In the genomic region with DNA sequence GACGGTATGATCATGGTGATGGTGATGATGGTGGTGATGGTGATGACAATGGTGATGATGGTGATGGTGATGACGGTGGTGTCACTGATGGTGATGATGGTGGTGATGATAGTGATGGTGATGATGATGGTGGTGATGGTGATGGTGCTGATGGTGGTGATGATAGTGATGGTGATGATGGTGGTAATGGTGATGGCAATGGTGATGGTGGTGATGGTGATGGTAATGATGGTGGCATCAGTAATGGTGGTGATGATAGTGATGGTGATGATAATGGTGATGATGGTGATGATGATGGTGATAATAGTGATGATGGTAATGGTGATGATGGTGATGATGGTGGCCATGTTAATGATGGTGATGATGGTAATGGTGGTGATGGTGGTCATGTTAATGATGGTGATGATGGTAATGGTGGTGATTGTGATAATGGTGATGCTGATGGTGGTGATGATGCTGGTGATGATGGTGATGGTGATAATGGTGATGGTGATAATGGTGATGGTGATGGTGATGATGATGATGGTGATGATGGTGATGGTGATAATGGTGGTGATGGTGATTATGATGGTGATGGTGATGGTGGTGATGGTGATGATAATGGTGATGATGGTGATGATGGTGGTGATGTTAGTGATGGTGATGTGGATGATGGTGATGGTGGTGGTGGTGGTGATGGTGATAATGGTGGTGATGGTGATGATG, we compare ENCODE assay signal across 23 cellular contexts.
"Had no signal": no experiment of that assay in that cellular context is flagged by ENCODE, and none has a peak within 500 bp of the region (broad histone marks: within the 10 kb centered on the region; RNA-seq: fewer than 3 reads in every experiment).

No MANE protein-coding gene starts in this region.

- H3K79me2 ChIP-seq: hepatocyte, parathyroid adenoma had no signal

- H3K9ac ChIP-seq: parathyroid adenoma had no signal

- FAIRE-seq: kidney had no signal

- H3K27me3 ChIP-seq: colonic mucosa, esophagus muscularis mucosa, gastroesophageal sphincter, heart left ventricle, hepatocyte, spleen, suprapubic skin had no signal

- DNase-seq: colonic mucosa; effector CD8-positive, alpha-beta T cell; endodermal cell; foreskin keratinocyte; heart left ventricle; kidney; natural killer cell; psoas muscle; right cardiac atrium; spleen; stimulated activated CD4-positive, alpha-beta T cell treated with anti-CD3 and anti-CD28 coated beads, Interleukin-15, amount 100 ng/mL, for 24 hours; stimulated activated CD4-positive, alpha-beta T cell treated with anti-CD3 and anti-CD28 coated beads, Interleukin-2, amount 100 ng/mL, for 48 hours; stimulated activated naive B cell treated with anti-CD40 and anti-IgM and Interleukin-4, amounts not matched to agents 10 μg/mL and 1 μg/mL and 100 μg/mL, for 72 hours; transverse colon had no signal

- H2AFZ ChIP-seq: hepatocyte, parathyroid adenoma had no signal

- ATAC-seq: foreskin keratinocyte; gastroesophageal sphincter; heart left ventricle; left lobe of liver; natural killer cell; psoas muscle; right cardiac atrium; stimulated activated naive B cell treated with anti-CD40 and anti-IgM and Interleukin-4, amounts not matched to agents 10 μg/mL and 1 μg/mL and 100 μg/mL, for 72 hours had no signal

- H3K9me3 ChIP-seq: colonic mucosa, esophagus muscularis mucosa, gastroesophageal sphincter, heart left ventricle, neutrophil, psoas muscle, suprapubic skin, transverse colon had no signal

- H3K36me3 ChIP-seq: colonic mucosa, esophagus muscularis mucosa, gastroesophageal sphincter, heart left ventricle, neutrophil, spleen, suprapubic skin, transverse colon had no signal

- H3K4me2 ChIP-seq: hepatocyte had no signal

- H3K4me1 ChIP-seq: colonic mucosa, parathyroid adenoma, psoas muscle, spleen, transverse colon had no signal

- H3K27ac ChIP-seq: colonic mucosa, esophagus muscularis mucosa, foreskin keratinocyte, gastroesophageal sphincter, heart left ventricle, hepatocyte, neutrophil, parathyroid adenoma, psoas muscle, skin epidermis, spleen, suprapubic skin, transverse colon had no signal

- H3K4me3 ChIP-seq: colonic mucosa, esophagus muscularis mucosa, gastroesophageal sphincter, heart left ventricle, hepatocyte, lung, psoas muscle, skin epidermis, spleen, suprapubic skin, transverse colon had no signal
